23 cellular contexts compared by ENCODE assay signal in genomic region chr1:188372821-188373220, GRCh38.
DNase-seq lines count a peak whose midpoint lies in the region; ATAC-seq lines count a peak whose summit lies in the region.
"Had no signal": no experiment of that assay in that cellular context is flagged by ENCODE, and none has a peak within 500 bp of the region (broad histone marks: within the 10 kb centered on the region; RNA-seq: fewer than 3 reads in every experiment).

No MANE protein-coding gene starts in this region.

- no peak overlapping the region for H3K27ac Mint-ChIP-seq in activated T-helper 17 cell treated with anti-CD3 and anti-CD28 coated beads, Interleukin-2, amount 50 U/mL, for 72 hours
- H3K27ac Mint-ChIP-seq: CD4-positive, alpha-beta memory T cell; T-cell had no signal

- no peak overlapping the region for H4K12ac ChIP-seq in trophoblast cell (ENCODE audit: low read depth, low read length)

- no peak overlapping the region for H3K4me2 ChIP-seq in trophoblast cell (ENCODE audit: low read length)
- H3K4me2 ChIP-seq: A549, SK-N-SH had no signal

- no CpG with 5 or more reads among the region's 2 CpGs for WGBS in trophoblast cell (ENCODE audit: extremely low coverage, insufficient coverage, insufficient read length)

- H3K27me3 Mint-ChIP-seq in activated T-helper 17 cell treated with anti-CD3 and anti-CD28 coated beads, Interleukin-2, amount 50 U/mL, for 72 hours = no peaks in the 10 kb centered on the region
- H3K27me3 Mint-ChIP-seq: CD4-positive, alpha-beta memory T cell; T-cell had no signal

- ATAC-seq in activated T-helper 17 cell treated with anti-CD3 and anti-CD28 coated beads, Interleukin-2, amount 50 U/mL, for 72 hours (replicated peaks) = no peak
- no peak for ATAC-seq in GM19023 (IDR thresholded peaks at IDR 0.05; ENCODE audit: unreplicated experiment)
- ATAC-seq: A549, HepG2, T-cell had no signal

- H3K4me3 ChIP-seq in trophoblast cell (ENCODE audit: low read depth, low read length) = no peak overlapping the region
- H3K4me3 ChIP-seq: A549, Peyer's patch had no signal

- no peak overlapping the region for H2AFZ ChIP-seq in trophoblast cell (ENCODE audit: insufficient read depth, low read length, poor library complexity)

- no peak overlapping the region for H3K18ac ChIP-seq in trophoblast cell (ENCODE audit: low read length)

- no peaks in the 10 kb centered on the region for H3K4me1 ChIP-seq in trophoblast cell (ENCODE audit: control insufficient read depth in 1 of 2, insufficient read depth in 2 of 2, low read length in 2 of 2)
- H3K4me1 ChIP-seq: Peyer's patch had no signal

- H3K9me3 Mint-ChIP-seq in activated T-helper 17 cell treated with anti-CD3 and anti-CD28 coated beads, Interleukin-2, amount 50 U/mL, for 72 hours = peaks cover 10% of the 10 kb centered on the region

- no peak overlapping the region for H3K4me3 Mint-ChIP-seq in activated T-helper 17 cell treated with anti-CD3 and anti-CD28 coated beads, Interleukin-2, amount 50 U/mL, for 72 hours
- H3K4me3 Mint-ChIP-seq: CD4-positive, alpha-beta memory T cell; T-cell had no signal

- no peak overlapping the region for H2BK5ac ChIP-seq in trophoblast cell (ENCODE audit: low read depth, low read length, poor library complexity)

- H3K23ac ChIP-seq in trophoblast cell (ENCODE audit: low read length) = no peak overlapping the region

- no peak overlapping the region for H2BK120ac ChIP-seq in trophoblast cell (ENCODE audit: insufficient read depth, low read length, poor library complexity)

- no peaks in the 10 kb centered on the region for H3K9me3 ChIP-seq in trophoblast cell (ENCODE audit: insufficient read depth, low read depth, low read length)
- H3K9me3 ChIP-seq: A549, Peyer's patch, SK-N-SH had no signal

- H3K14ac ChIP-seq in trophoblast cell (ENCODE audit: low read length) = no peak overlapping the region

- H3K36me3 ChIP-seq in trophoblast cell (ENCODE audit: control insufficient read depth in 1 of 2, insufficient read depth in 2 of 2, low read length in 2 of 2) = no peaks in the 10 kb centered on the region
- H3K36me3 ChIP-seq: Peyer's patch had no signal

- H2BK12ac ChIP-seq in trophoblast cell (ENCODE audit: low read length) = no peak overlapping the region

- no peaks in the 10 kb centered on the region for H3K4me1 Mint-ChIP-seq in activated T-helper 17 cell treated with anti-CD3 and anti-CD28 coated beads, Interleukin-2, amount 50 U/mL, for 72 hours
- H3K4me1 Mint-ChIP-seq: CD4-positive, alpha-beta memory T cell; T-cell had no signal

- H3K79me1 ChIP-seq in trophoblast cell (ENCODE audit: low read length) = no peaks in the 10 kb centered on the region

- H3K27ac ChIP-seq in trophoblast cell (ENCODE audit: low read depth, low read length) = no peak overlapping the region
- H3K27ac ChIP-seq: A549, Peyer's patch had no signal

- H2AK5ac ChIP-seq in trophoblast cell (ENCODE audit: low read length) = no peak overlapping the region

- H3K79me2 ChIP-seq in trophoblast cell (ENCODE audit: control insufficient read depth, insufficient read depth, low read length, poor library complexity) = no peaks in the 10 kb centered on the region

- H3K9ac ChIP-seq in trophoblast cell (ENCODE audit: low read length) = no peak overlapping the region
- H3K9ac ChIP-seq: SK-N-SH had no signal

- no peak overlapping the region for H4K8ac ChIP-seq in trophoblast cell (ENCODE audit: low read depth, low read length)

- H4K91ac ChIP-seq in trophoblast cell (ENCODE audit: low read depth, low read length) = no peak overlapping the region

- no peaks in the 10 kb centered on the region for H3K27me3 ChIP-seq in trophoblast cell (ENCODE audit: insufficient read depth, low read length)
- H3K27me3 ChIP-seq: Peyer's patch had no signal

- H3K4ac ChIP-seq in trophoblast cell (ENCODE audit: low read depth, low read length) = no peak overlapping the region

- peak; percentile 25 for DNase-seq in SKM-1 treated with dmso at 0.1 percent for 144 hours (lab: John Stamatoyannopoulos, UW; ENCODE audit: unreplicated experiment)
- DNase-seq in SKM-1 (lab: John Stamatoyannopoulos, UW; ENCODE audit: unreplicated experiment) = no peak
- DNase-seq in OCI-M1 (lab: John Stamatoyannopoulos, UW) = peak; percentile 16
- peak; percentile 31 to 74 for DNase-seq in trophoblast cell
- no peak for DNase-seq in NCI-H526 (lab: John Stamatoyannopoulos, UW)
- DNase-seq: C1 segment of cervical spinal cord; CD4-positive, alpha-beta memory T cell; COR-L47; DMS79 treated with DMSO at 0.1 percent for 48 hours; GF-D8; Karpas-422; NCI-H1694; NCI-H2081; NCI-H2227 treated with DMSO at 0.1 percent for 48 hours; NCI-H69; Peyer's patch; SHP77 treated with DMSO at 0.1 percent for 48 hours; SK-N-SH; T-cell had no signal

- no peaks in the 10 kb centered on the region for H3K36me3 Mint-ChIP-seq in activated T-helper 17 cell treated with anti-CD3 and anti-CD28 coated beads, Interleukin-2, amount 50 U/mL, for 72 hours (ENCODE audit: low read depth)
- H3K36me3 Mint-ChIP-seq: CD4-positive, alpha-beta memory T cell; T-cell had no signal

Comparison
In these comparisons a context has a peak if more than half of its experiments do, and no peak if none do; other contexts are left out.
1. DNase-seq: peak in SKM-1 treated with dmso at 0.1 percent for 144 hours (single experiment), OCI-M1 (single experiment) and trophoblast cell (2 of 2); none in SKM-1 (single experiment) and NCI-H526 (0 of 2).